In the genomic region with DNA sequence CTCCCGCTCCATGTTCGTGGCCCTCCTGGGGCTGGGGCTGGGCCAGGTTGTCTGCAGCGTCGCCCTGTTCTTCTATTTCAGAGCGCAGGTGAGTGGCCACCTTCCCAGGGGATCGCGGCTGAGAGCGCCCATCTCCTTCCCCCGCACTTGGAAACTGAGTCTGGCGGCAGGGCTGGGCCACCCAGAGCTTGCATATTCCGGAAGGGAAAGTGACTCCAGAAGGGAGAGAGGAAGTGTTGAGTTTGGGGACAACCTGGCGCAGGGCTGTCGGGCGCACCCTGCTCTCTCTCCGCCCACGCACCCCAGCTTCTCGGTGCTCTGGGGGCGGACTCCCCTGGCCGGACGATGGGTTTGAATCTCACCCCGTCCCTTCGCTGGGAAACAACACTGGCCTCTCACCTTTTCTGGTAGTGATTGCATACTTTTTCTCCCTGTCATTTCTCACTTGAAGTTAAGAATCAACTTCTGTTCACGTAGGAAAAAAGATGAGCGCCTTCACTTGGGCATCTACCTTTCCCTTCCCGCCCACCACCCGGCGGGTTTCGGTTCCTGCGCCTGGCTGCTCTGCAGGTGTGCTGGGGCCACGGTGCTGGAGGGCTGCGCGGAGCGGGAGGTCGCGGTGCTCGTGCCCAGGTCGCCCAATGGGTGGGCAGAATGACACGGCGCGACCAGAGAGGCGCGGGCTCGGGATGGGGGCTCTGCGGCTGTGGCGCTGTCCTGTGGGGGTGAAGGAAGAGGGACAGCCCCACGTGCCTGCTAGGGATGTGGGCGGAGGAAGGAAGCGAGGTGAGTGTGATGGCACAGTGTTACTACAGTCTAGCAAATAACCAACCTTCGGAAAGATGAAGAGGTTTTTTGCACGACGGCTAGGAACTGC, we compare ENCODE assay signal across 8 cellular contexts. TPM values are rescaled to one million over a fixed set of nuclear protein-coding genes. Genes with fewer than 3 reads are reported as not detected.
DNase-seq lines count a peak whose midpoint lies in the region; ATAC-seq, FAIRE-seq and TF ChIP-seq lines count a peak whose summit lies in the region.

No MANE protein-coding gene starts in this region.

- no peak for FAIRE-seq in A549 (lab: Jason Lieb, UNC)

- no peak for TF ChIP-seq POLR2A in A549 (IDR thresholded peaks at IDR 0.05; ENCODE audit: low read length)

- POLR2A ChIA-PET in A549 (lab: Yijun Ruan, JAX), result no interaction called here

- H3K4me2 ChIP-seq in A549, result peak overlapping the region; percentile 56

- DNase-seq in A549 (ENCODE audit: low read depth in 1 of 2, low spot score in 1 of 2), result no peak
- DNase-seq in activated T-helper 9 cell treated with anti-CD3 and anti-CD28 coated beads, Interleukin-2, amount 50 U/mL, for 16 hours (ENCODE audit: low read depth), result peak; percentile 32
- no peak for DNase-seq in kidney epithelial cell (ENCODE audit: low read depth)
- peak; percentile 37 for DNase-seq in stimulated activated CD8-positive, alpha-beta memory T cell treated with anti-CD3 and anti-CD28 coated beads, Interleukin-12 subunit alpha, Interleukin-12 subunit beta, amount 100 ng/mL, for 24 hours (ENCODE audit: extremely low read depth)
- DNase-seq in middle frontal gyrus (ENCODE audit: extremely low spot score, low spot score), result no peak
- DNase-seq in SHP77 (lab: John Stamatoyannopoulos, UW), result no peak

- H3K9me3 ChIP-seq in A549, result no peaks in the 10 kb centered on the region

- peaks cover 19% of the 10 kb centered on the region for H3K27me3 ChIP-seq in kidney epithelial cell (ENCODE audit: control insufficient read depth, insufficient read depth, low read length)

- no peak for TF ChIP-seq EP300 in A549 (IDR thresholded peaks at IDR 0.05)

- TF ChIP-seq RAD21 in A549 (conservative IDR thresholded peaks at IDR 0.05 in 1 of 2, IDR thresholded peaks at IDR 0.05 in 1 of 2), result no peak

- no peak for ATAC-seq in A549
- ATAC-seq in GM19351 (IDR thresholded peaks at IDR 0.05; ENCODE audit: unreplicated experiment), result peak; percentile 62
- ATAC-seq in HG03521 (IDR thresholded peaks at IDR 0.05; ENCODE audit: unreplicated experiment), result peak; percentile 55

- WGBS in A549 (ENCODE audit: missing lambda C conversion rate), result 11% methylated on average over 24 of the region's 51 CpGs

- TF ChIP-seq CTCF in A549 (IDR thresholded peaks at IDR 0.05) (no peak), kidney epithelial cell (IDR thresholded peaks at IDR 0.05; ENCODE audit: insufficient read depth, low read length, poor library complexity, severe bottlenecking) (no peak)

- CTCF ChIA-PET in A549 (lab: Yijun Ruan, JAX), result no interaction called here

- no peaks in the 10 kb centered on the region for H3K36me3 ChIP-seq in kidney epithelial cell (ENCODE audit: control insufficient read depth, insufficient read depth, low read length)

- no peak overlapping the region for H3K27ac ChIP-seq in A549

- H3K4me1 ChIP-seq in A549, result no peaks in the 10 kb centered on the region

- H3K4me3 ChIP-seq in A549 (peak overlapping the region; percentile 15; the same call in 1 of the 3 replicates), kidney epithelial cell (ENCODE audit: low read depth, low read length) (peak overlapping the region; percentile 34)

TF ChIP-seq in A549, 52 proteins besides CTCF, POLR2A, EP300 and RAD21:
- TF ChIP-seq POLR2AphosphoS2 (conservative IDR thresholded peaks at IDR 0.05; ENCODE audit: low read length) (no peak), HOXA7 (CRISPR knock-in tag; IDR thresholded peaks at IDR 0.05) (no peak), GATA3 (IDR thresholded peaks at IDR 0.05; ENCODE audit: borderline replicate concordance) (no peak), RNF2 (IDR thresholded peaks at IDR 0.05; ENCODE audit: borderline replicate concordance, low read depth) (no peak), KDM5A (IDR thresholded peaks at IDR 0.05) (no peak)

RNA-seq across cellular contexts. Expression of a gene that starts 0.7 kb away (rescaled TPM):
- polyA plus RNA-seq in A549 (2011; rRNA removed) (not detected in 2 replicates), A549 (2017; fragmentation: RNase III; extraction: RNeasy Plus Mini Kit Qiagen cat#74134 plus additional on column Dnase treatment) (not detected in 3 replicates)
- polyA plus RNA-seq in A549 (2012; cell fraction: cytosol; rRNA removed), result not detected in 2 replicates
- polyA plus RNA-seq in A549 (2012; cell fraction: nucleus; rRNA removed), result not detected in 2 replicates
- polyA minus RNA-seq in A549 (2011; rRNA and poly(A)+ RNA removed), result not detected in 2 replicates
- 0.14 and 0.46 TPM in 2 replicates for total RNA-seq in kidney epithelial cell

Comparison
In these comparisons a context has a peak if more than half of its experiments do, and no peak if none do; other contexts are left out.
1. ATAC-seq: peak in GM19351 (single experiment) and HG03521 (single experiment); none in A549 (0 of 2).
2. DNase-seq: peak in activated T-helper 9 cell treated with anti-CD3 and anti-CD28 coated beads, Interleukin-2, amount 50 U/mL, for 16 hours (single experiment) and stimulated activated CD8-positive, alpha-beta memory T cell treated with anti-CD3 and anti-CD28 coated beads, Interleukin-12 subunit alpha, Interleukin-12 subunit beta, amount 100 ng/mL, for 24 hours (single experiment); none in A549 (0 of 2), kidney epithelial cell (single experiment), middle frontal gyrus (single experiment) and SHP77 (0 of 2).